In genomic region chr12:12305568-12306300, GRCh38 we compare ENCODE assay signal across 26 cellular contexts.
"Had no signal": no experiment of that assay in that cellular context is flagged by ENCODE, and none has a peak within 500 bp of the region (broad histone marks: within the 10 kb centered on the region; RNA-seq: fewer than 3 reads in every experiment).

No MANE protein-coding gene starts in this region.

- H3K4me3 Mint-ChIP-seq: activated naive CD8-positive, alpha-beta T cell; brain; stimulated activated memory B cell treated with anti-CD40 and anti-IgM and Interleukin-4, amounts not matched to agents 10 μg/mL and 1 μg/mL and 100 μg/mL, for 72 hours; T-cell had no signal

- ATAC-seq: foreskin keratinocyte; left colon; SK-N-SH treated with all-trans-retinoic acid at 6 μM for 48 hours; stimulated activated memory B cell treated with anti-CD40 and anti-IgM and Interleukin-4, amounts not matched to agents 10 μg/mL and 1 μg/mL and 100 μg/mL, for 72 hours; T-cell had no signal

- H3K27me3 Mint-ChIP-seq: activated naive CD8-positive, alpha-beta T cell; brain had no signal

- H3K27ac Mint-ChIP-seq: activated naive CD8-positive, alpha-beta T cell; brain; stimulated activated memory B cell treated with anti-CD40 and anti-IgM and Interleukin-4, amounts not matched to agents 10 μg/mL and 1 μg/mL and 100 μg/mL, for 72 hours; T-cell had no signal

- H3K4me1 Mint-ChIP-seq: brain; stimulated activated memory B cell treated with anti-CD40 and anti-IgM and Interleukin-4, amounts not matched to agents 10 μg/mL and 1 μg/mL and 100 μg/mL, for 72 hours; T-cell had no signal

- H3K27me3 ChIP-seq: dorsolateral prefrontal cortex, sigmoid colon, thyroid gland had no signal

- H3K9me3 ChIP-seq: sigmoid colon, thyroid gland had no signal

- FAIRE-seq: colon, urothelium cell line had no signal

- H3K36me3 Mint-ChIP-seq: activated naive CD8-positive, alpha-beta T cell; brain; stimulated activated memory B cell treated with anti-CD40 and anti-IgM and Interleukin-4, amounts not matched to agents 10 μg/mL and 1 μg/mL and 100 μg/mL, for 72 hours had no signal

- H3K4me1 ChIP-seq: foreskin keratinocyte, sigmoid colon, thyroid gland had no signal

- H3K27ac ChIP-seq: dorsolateral prefrontal cortex, epithelial cell of prostate, foreskin keratinocyte, sigmoid colon, thyroid gland had no signal

- H3K36me3 ChIP-seq: sigmoid colon, thyroid gland had no signal

- DNase-seq: activated CD4-positive, CD25-positive, alpha-beta regulatory T cell treated with anti-CD3 and anti-CD28 coated beads, Interleukin-2, amount 50 U/mL, for 72 hours; activated CD8-positive, alpha-beta memory T cell treated with anti-CD3 and anti-CD28 coated beads, Interleukin-2, amount 50 U/mL, for 4 hours; activated gamma-delta T cell; activated T-cell treated with anti-CD3 and anti-CD28 coated beads, Interleukin-2, amount 50 U/mL, for 48 hours; amygdala; caudate nucleus; dorsolateral prefrontal cortex; foreskin keratinocyte; glutamatergic neuron; hippocampal formation; islet precursor cell; left colon; mammary epithelial cell; occipital lobe; posterior cingulate gyrus; sigmoid colon; stimulated activated CD4-positive, alpha-beta T cell treated with anti-CD3 and anti-CD28 coated beads, Interleukin-4, amount 100 ng/mL, for 24 hours; T-cell; thyroid gland had no signal

- H3K4me3 ChIP-seq: dorsolateral prefrontal cortex, sigmoid colon, thyroid gland had no signal
